Comparison of ENCODE assay signal across 14 cellular contexts in the genomic region with DNA sequence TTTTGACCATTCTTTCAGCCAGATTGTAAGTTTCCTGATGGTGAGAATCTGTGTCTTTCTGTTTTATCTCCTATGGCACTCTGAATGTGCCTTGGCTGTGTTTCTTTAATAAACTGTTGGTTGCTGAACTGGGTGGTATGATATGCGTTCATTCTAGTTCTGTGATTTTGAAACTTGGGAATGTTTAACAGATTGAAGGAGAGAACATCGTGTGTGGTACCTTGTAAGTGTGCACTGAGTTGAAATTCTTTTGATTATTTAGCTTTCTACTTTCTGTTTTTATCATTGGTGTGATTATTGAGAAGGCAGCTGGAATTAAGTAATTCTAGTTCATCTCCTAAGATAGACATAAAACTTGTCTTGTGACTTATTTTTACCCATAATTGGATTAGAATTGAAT. TPM values are rescaled to one million over a fixed set of nuclear protein-coding genes. Genes with fewer than 3 reads are reported as not detected.
A peak's percentile ranks its signal among the peaks of the same experiment; 100 is the strongest.
DNase-seq lines count a peak whose midpoint lies in the region; ATAC-seq, FAIRE-seq and TF ChIP-seq lines count a peak whose summit lies in the region.
"Had no signal": no experiment of that assay in that cellular context is flagged by ENCODE, and none has a peak within 500 bp of the region (broad histone marks: within the 10 kb centered on the region; RNA-seq: fewer than 3 reads in every experiment).

No MANE protein-coding gene starts in this region.

- no peak for ATAC-seq in CD4-positive, alpha-beta T cell (ENCODE audit: poor library complexity)
- no peak for ATAC-seq in left lung
- ATAC-seq: activated naive CD4-positive, alpha-beta T cell treated with anti-CD3 and anti-CD28 coated beads, Interleukin-2, amount 50 U/mL, for 72 hours; left colon had no signal

- H3K4me1 ChIP-seq in astrocyte (ENCODE audit: insufficient read depth, low read length) (peaks cover 32% of the 10 kb centered on the region), muscle layer of duodenum (ENCODE audit: control insufficient read depth in 1 of 2, insufficient read depth in 2 of 2, low read length in 2 of 2) (peaks cover 24 to 68% of the 10 kb centered on the region in 2 donors), thyroid gland (peaks cover 56 to 73% of the 10 kb centered on the region in 2 donors), left lung (peaks cover 53 to 81% of the 10 kb centered on the region in 2 donors)

- peaks cover 4% of the 10 kb centered on the region for H3K9me3 Mint-ChIP-seq in activated naive CD4-positive, alpha-beta T cell treated with anti-CD3 and anti-CD28 coated beads, Interleukin-2, amount 50 U/mL, for 24 hours
- H3K9me3 Mint-ChIP-seq in astrocyte (ENCODE audit: unreplicated experiment) = no peaks in the 10 kb centered on the region
- no peaks in the 10 kb centered on the region for H3K9me3 Mint-ChIP-seq in CD4-positive, alpha-beta T cell
- H3K9me3 Mint-ChIP-seq: activated naive CD4-positive, alpha-beta T cell treated with anti-CD3 and anti-CD28 coated beads, Interleukin-2, amount 50 U/mL, for 72 hours had no signal

- H3K4me1 Mint-ChIP-seq in activated naive CD4-positive, alpha-beta T cell treated with anti-CD3 and anti-CD28 coated beads, Interleukin-2, amount 50 U/mL, for 24 hours = peaks cover 82% of the 10 kb centered on the region
- peaks cover 47% of the 10 kb centered on the region for H3K4me1 Mint-ChIP-seq in astrocyte (ENCODE audit: low read depth, unreplicated experiment)
- peaks cover 80% of the 10 kb centered on the region for H3K4me1 Mint-ChIP-seq in CD4-positive, alpha-beta T cell (ENCODE audit: low read depth)

- no peak overlapping the region for H2AFZ ChIP-seq in astrocyte (ENCODE audit: low read depth, low read length)

- H3K9me3 ChIP-seq in astrocyte (ENCODE audit: insufficient read depth, low read depth, low read length) = no peaks in the 10 kb centered on the region
- H3K9me3 ChIP-seq in muscle layer of duodenum (ENCODE audit: control insufficient read depth in 1 of 2, low read length in 2 of 2) = no peaks in the 10 kb centered on the region
- H3K9me3 ChIP-seq in thyroid gland = no peaks in the 10 kb centered on the region
- H3K9me3 ChIP-seq in CD4-positive, alpha-beta T cell (ENCODE audit: control insufficient read depth, low read length) = no peaks in the 10 kb centered on the region
- no peaks in the 10 kb centered on the region for H3K9me3 ChIP-seq in left lung
- H3K9me3 ChIP-seq: HAP-1 had no signal

- H3K4me2 ChIP-seq in astrocyte (ENCODE audit: low read length) = peak overlapping the region; percentile 87

- H3K27me3 ChIP-seq in astrocyte (ENCODE audit: insufficient read depth, low read length) (no peaks in the 10 kb centered on the region), muscle layer of duodenum (ENCODE audit: low read depth, low read length) (no peaks in the 10 kb centered on the region), thyroid gland (no peaks in the 10 kb centered on the region), left lung (no peaks in the 10 kb centered on the region)
- H3K27me3 ChIP-seq in CD4-positive, alpha-beta T cell (ENCODE audit: control insufficient read depth, insufficient read depth, low read length) = no peaks in the 10 kb centered on the region

- DNase-seq in activated naive CD4-positive, alpha-beta T cell treated with Interleukin-2 at 50 U/mL for 16 hours = no peak
- DNase-seq in astrocyte (ENCODE audit: low read depth) = no peak
- DNase-seq in thyroid gland = no peak
- DNase-seq in NCI-H524 treated with DMSO at 0.1 percent for 48 hours (lab: John Stamatoyannopoulos, UW) = no peak
- DNase-seq in CD4-positive, alpha-beta T cell = no peak
- no peak for DNase-seq in left lung
- DNase-seq: ACHN, left colon, NCI-H2081 treated with DMSO at 0.1 percent for 48 hours, SIG-M5 had no signal

- peaks cover 80% of the 10 kb centered on the region for H4K20me1 ChIP-seq in astrocyte (ENCODE audit: insufficient read depth, low read length)

- 76 to 87% methylated on average over 2 of the region's 2 CpGs for WGBS in thyroid gland, 2 donors

- H3K9ac ChIP-seq in astrocyte (ENCODE audit: low read length) = peak overlapping the region; percentile 97

- CTCF ChIA-PET in CD4-positive, alpha-beta T cell (lab: Charles Lee) = interaction anchor here (1.4 kb wide), 1 partner anchor 45 kb away, joined by 4 read pairs; no protein-coding TSS in a partner anchor

- TF ChIP-seq CTCF in astrocyte (IDR thresholded peaks at IDR 0.05; ENCODE audit: insufficient read depth, low read depth, low read length) (no peak), thyroid gland (IDR thresholded peaks at IDR 0.05) (no peak), left lung (IDR thresholded peaks at IDR 0.05) (no peak)
- TF ChIP-seq CTCF in CD4-positive, alpha-beta T cell (IDR thresholded peaks at IDR 0.05) = no peak

- H3K4me3 Mint-ChIP-seq in activated naive CD4-positive, alpha-beta T cell treated with anti-CD3 and anti-CD28 coated beads, Interleukin-2, amount 50 U/mL, for 24 hours = peak overlapping the region; percentile 21
- peak overlapping the region; percentile 95 for H3K4me3 Mint-ChIP-seq in astrocyte (ENCODE audit: unreplicated experiment)
- H3K4me3 Mint-ChIP-seq in CD4-positive, alpha-beta T cell = no peak overlapping the region

- peaks cover 7% of the 10 kb centered on the region for H3K36me3 Mint-ChIP-seq in activated naive CD4-positive, alpha-beta T cell treated with anti-CD3 and anti-CD28 coated beads, Interleukin-2, amount 50 U/mL, for 24 hours
- no peaks in the 10 kb centered on the region for H3K36me3 Mint-ChIP-seq in astrocyte (ENCODE audit: low read depth, unreplicated experiment)
- H3K36me3 Mint-ChIP-seq in CD4-positive, alpha-beta T cell (ENCODE audit: low read depth) = peaks cover 7% of the 10 kb centered on the region

- POLR2A ChIA-PET in CD4-positive, alpha-beta T cell (lab: Charles Lee) = interaction anchor here (0.9 kb wide), 2 partner anchors 11 to 279 kb away, joined by 3 to 4 read pairs; a partner anchor contains a TSS

- no peak for FAIRE-seq in astrocyte (lab: Jason Lieb, UNC)

- H3K27ac ChIP-seq in astrocyte (ENCODE audit: low read depth, low read length) = peak overlapping the region; percentile 98
- peak overlapping the region; percentile 59 for H3K27ac ChIP-seq in muscle layer of duodenum (ENCODE audit: low read length)
- peak overlapping the region in 2 of 3 donors; percentile 8 to 28 for H3K27ac ChIP-seq in thyroid gland
- no peak overlapping the region for H3K27ac ChIP-seq in CD4-positive, alpha-beta T cell (ENCODE audit: low read depth, low read length)
- H3K27ac ChIP-seq in left lung = peak overlapping the region in 1 of 2 donors; percentile 99

- peaks cover 92% of the 10 kb centered on the region for H3K79me2 ChIP-seq in astrocyte (ENCODE audit: insufficient read depth, low read length)

- TF ChIP-seq POLR2A in thyroid gland (IDR thresholded peaks at IDR 0.05) = no peak

- H3K27me3 Mint-ChIP-seq in activated naive CD4-positive, alpha-beta T cell treated with anti-CD3 and anti-CD28 coated beads, Interleukin-2, amount 50 U/mL, for 24 hours = no peaks in the 10 kb centered on the region
- H3K27me3 Mint-ChIP-seq in astrocyte (ENCODE audit: low read depth, unreplicated experiment) = no peaks in the 10 kb centered on the region
- no peaks in the 10 kb centered on the region for H3K27me3 Mint-ChIP-seq in CD4-positive, alpha-beta T cell

- H3K36me3 ChIP-seq in astrocyte (ENCODE audit: insufficient read depth, low read length) = peaks cover 9% of the 10 kb centered on the region
- peaks cover 0 to 7% of the 10 kb centered on the region in 2 donors for H3K36me3 ChIP-seq in muscle layer of duodenum (ENCODE audit: control insufficient read depth in 1 of 2, insufficient read depth in 2 of 2, low read length in 2 of 2)
- H3K36me3 ChIP-seq in thyroid gland = no peaks in the 10 kb centered on the region
- H3K36me3 ChIP-seq in left lung = no peaks in the 10 kb centered on the region
- H3K36me3 ChIP-seq: HAP-1 had no signal

- intact Hi-C loops in thyroid gland (cut with DNase I) = no loop called here
- intact Hi-C loops in CD4-positive, alpha-beta T cell (cut with DNase I, micrococcal nuclease) = loop anchor here in 1 of 2 experiments (5.0 to 10.0 kb wide), 2 partner anchors 39 to 172 kb away; no protein-coding TSS in a partner anchor
- intact Hi-C loops in left lung (cut with DNase I) = no loop called here

- H3K4me3 ChIP-seq in astrocyte (ENCODE audit: insufficient read depth, low read depth, low read length) (peak overlapping the region; percentile 96), muscle layer of duodenum (ENCODE audit: low read depth in 1 of 2, low read length in 2 of 2) (peak overlapping the region in 1 of 2 donors; percentile 47), thyroid gland (replicated peaks in 1 of 3) (no peak overlapping the region), left lung (peak overlapping the region in 1 of 2 donors; percentile 76)
- H3K4me3 ChIP-seq: HAP-1 had no signal

- H3K27ac Mint-ChIP-seq in activated naive CD4-positive, alpha-beta T cell treated with anti-CD3 and anti-CD28 coated beads, Interleukin-2, amount 50 U/mL, for 24 hours = peak overlapping the region; percentile 27
- no peak overlapping the region for H3K27ac Mint-ChIP-seq in astrocyte (ENCODE audit: unreplicated experiment)
- H3K27ac Mint-ChIP-seq in CD4-positive, alpha-beta T cell = no peak overlapping the region

RNA-seq across cellular contexts. Expression of a gene that starts 4.6 kb away (rescaled TPM):
- 93.1 and 110 TPM in 2 replicates for total RNA-seq in astrocyte
- total RNA-seq in thyroid gland = 10 to 100 TPM; 36.3 to 89.9 (median 64.9) TPM
- total RNA-seq in CD4-positive, alpha-beta T cell = 10 to 100 TPM; 64.4 to 65.9 TPM
- total RNA-seq in left lung = 100 to 1,000 TPM in 1 of 2 donors, 10 to 100 TPM in 1; 80.4 to 117 TPM
